In the genomic region with DNA sequence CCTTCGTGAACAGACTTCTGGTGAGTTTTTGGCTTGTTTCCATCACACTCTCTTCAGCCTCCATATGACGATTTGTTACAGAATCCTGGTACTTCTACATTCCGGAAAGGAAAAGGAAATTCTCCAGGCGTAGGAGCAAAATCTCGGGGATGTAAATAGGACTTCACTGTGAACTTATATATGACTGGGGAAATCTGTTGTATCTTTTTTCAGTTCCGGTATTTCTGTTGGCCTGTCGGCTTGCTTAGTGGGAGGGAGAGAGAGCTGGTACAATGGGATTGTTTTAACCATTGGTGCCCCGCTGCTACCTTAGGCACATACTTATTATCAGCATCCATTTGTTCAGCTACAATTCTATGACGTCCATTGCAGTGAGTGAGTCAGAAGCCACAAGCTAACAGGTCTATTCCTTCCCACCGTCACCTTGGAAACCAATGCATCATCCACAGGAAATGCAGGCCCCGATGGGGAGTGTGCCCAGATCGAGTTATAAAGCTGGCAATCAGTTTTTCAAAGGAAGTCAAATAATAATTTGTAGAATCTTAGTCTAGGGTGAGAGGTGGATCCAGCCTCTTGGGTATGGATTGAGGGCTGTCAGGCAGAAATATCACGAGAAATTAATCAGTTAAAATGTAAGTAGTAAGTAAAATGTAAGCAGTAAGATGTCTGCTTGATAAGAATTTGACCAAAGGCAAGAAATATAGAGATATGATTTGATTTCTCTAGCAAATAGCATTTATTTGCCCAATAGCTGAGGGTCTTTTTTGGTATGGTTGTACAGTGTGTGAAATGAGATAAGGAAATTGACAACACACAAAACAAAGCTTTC, we compare ENCODE assay signal across 8 cellular contexts.
DNase-seq lines count a peak whose midpoint lies in the region; ATAC-seq and TF ChIP-seq lines count a peak whose summit lies in the region.

No MANE protein-coding gene starts in this region.

- no peak overlapping the region for H2AK5ac ChIP-seq in neuronal stem cell (ENCODE audit: low read depth, low read length)

- H3K4me3 Mint-ChIP-seq in activated CD8-positive, alpha-beta T cell treated with anti-CD3 and anti-CD28 coated beads for 36 hours, result peak overlapping the region; percentile 56

- H3K18ac ChIP-seq in neuronal stem cell (ENCODE audit: low read length), result no peak overlapping the region

- H3K36me3 Mint-ChIP-seq in activated CD8-positive, alpha-beta T cell treated with anti-CD3 and anti-CD28 coated beads for 36 hours (ENCODE audit: low read depth), result peaks cover 4% of the 10 kb centered on the region

- H2BK12ac ChIP-seq in neuronal stem cell (ENCODE audit: low read length), result no peak overlapping the region

- no peak overlapping the region for H3K23ac ChIP-seq in neuronal stem cell (ENCODE audit: low read depth, low read length, poor library complexity)

- H3K27me3 Mint-ChIP-seq in activated CD8-positive, alpha-beta T cell treated with anti-CD3 and anti-CD28 coated beads for 36 hours, result no peaks in the 10 kb centered on the region

- H2BK5ac ChIP-seq in neuronal stem cell (ENCODE audit: low read length), result no peak overlapping the region

- peak; percentile 82 for ATAC-seq in activated CD8-positive, alpha-beta T cell treated with anti-CD3 and anti-CD28 coated beads for 36 hours
- no peak for ATAC-seq in GM21447 (IDR thresholded peaks at IDR 0.05; ENCODE audit: unreplicated experiment)

- no peak overlapping the region for H3K4me3 ChIP-seq in AG04449 (ENCODE audit: low read depth, low read length)
- H3K4me3 ChIP-seq in neuronal stem cell (ENCODE audit: low read length in 2 of 2), result peak overlapping the region in 1 of 2 donors; percentile 25
- H3K4me3 ChIP-seq in WERI-Rb-1 (ENCODE audit: low read depth, low read length), result no peak overlapping the region

- H2AFZ ChIP-seq in neuronal stem cell (ENCODE audit: low read length), result peak overlapping the region; percentile 84

- H3K4ac ChIP-seq in neuronal stem cell (ENCODE audit: low read length), result no peak overlapping the region

- intact Hi-C loops in activated CD8-positive, alpha-beta T cell treated with anti-CD3 and anti-CD28 coated beads for 36 hours (cut with micrococcal nuclease), result loop anchor here (2.0 to 5.0 kb wide), 2 partner anchors 47 to 92 kb away; a partner anchor contains a TSS

- no peak overlapping the region for H2BK120ac ChIP-seq in neuronal stem cell (ENCODE audit: low read depth, low read length)

- POLR2A ChIA-PET in AG04449 (lab: Yijun Ruan, JAX), result no interaction called here
- POLR2A ChIA-PET in activated CD8-positive, alpha-beta T cell treated with anti-CD3 and anti-CD28 coated beads for 36 hours (lab: Charles Lee), result interaction anchor here (0.6 to 8.0 kb wide), 3 partner anchors 47 to 127 kb away, joined by 3 to 49 read pairs (median 11); no protein-coding TSS in a partner anchor

- H3K27ac ChIP-seq in neuronal stem cell (replicated peaks; ENCODE audit: low read length) (no peak overlapping the region), temporal lobe (ENCODE audit: low read depth, low read length) (peak overlapping the region; percentile 51), WERI-Rb-1 (no peak overlapping the region)

- H3K9me3 ChIP-seq in neuronal stem cell (replicated peaks in 1 of 2; ENCODE audit: control insufficient read depth in 2 of 2, insufficient read depth in 1 of 2, low read depth in 1 of 2, low read length in 2 of 2) (no peaks in the 10 kb centered on the region), WERI-Rb-1 (ENCODE audit: severe bottlenecking) (no peaks in the 10 kb centered on the region)

- no peaks in the 10 kb centered on the region for H3K27me3 ChIP-seq in neuronal stem cell (ENCODE audit: control insufficient read depth in 3 of 3, insufficient read depth in 3 of 3, low read depth in 1 of 3, low read length in 3 of 3)
- H3K27me3 ChIP-seq in WERI-Rb-1 (ENCODE audit: insufficient read depth, low read depth, severe bottlenecking), result no peaks in the 10 kb centered on the region

- H3K4me2 ChIP-seq in neuronal stem cell (ENCODE audit: insufficient read depth, low read length, poor library complexity, severe bottlenecking), result no peak overlapping the region

- H4K91ac ChIP-seq in neuronal stem cell (ENCODE audit: low read depth, low read length, poor library complexity), result no peak overlapping the region

- peak overlapping the region; percentile 99 for H3K27ac Mint-ChIP-seq in activated CD8-positive, alpha-beta T cell treated with anti-CD3 and anti-CD28 coated beads for 36 hours

- no CpG with 5 or more reads among the region's 13 CpGs for WGBS in neuronal stem cell (ENCODE audit: extremely low coverage in 2 of 2, insufficient read length in 2 of 2, insufficient replicate concordance in 1 of 2), 2 donors

- no peak for TF ChIP-seq CTCF in AG04449 (IDR thresholded peaks at IDR 0.05; ENCODE audit: insufficient read depth, low read length, missing control alignments)
- TF ChIP-seq CTCF in activated CD8-positive, alpha-beta T cell treated with anti-CD3 and anti-CD28 coated beads for 36 hours (IDR thresholded peaks at IDR 0.05), result no peak
- no peak for TF ChIP-seq CTCF in WERI-Rb-1 (IDR thresholded peaks at IDR 0.05; ENCODE audit: low read depth, low read length)

- no peak overlapping the region for H4K8ac ChIP-seq in neuronal stem cell (ENCODE audit: low read depth, low read length)

- H3K9ac ChIP-seq in neuronal stem cell (ENCODE audit: low read depth, low read length, poor library complexity), result no peak overlapping the region

- peak; percentile 92 for DNase-seq in AG04449 (ENCODE audit: low read depth, low spot score)
- DNase-seq in M059J (ENCODE audit: low read depth), result peak; percentile 100
- DNase-seq in activated CD8-positive, alpha-beta T cell treated with anti-CD3 and anti-CD28 coated beads for 36 hours, result peak; percentile 91
- peak; percentile 71 for DNase-seq in effector CD4-positive, alpha-beta T cell
- DNase-seq in neuronal stem cell (ENCODE audit: low spot score), result no peak
- DNase-seq in WERI-Rb-1, result no peak

- CTCF ChIA-PET in AG04449 (lab: Yijun Ruan, JAX), result interaction anchor here (0.8 kb wide), 1 partner anchor 12 kb away, joined by 3 read pairs; no protein-coding TSS in a partner anchor
- CTCF ChIA-PET in activated CD8-positive, alpha-beta T cell treated with anti-CD3 and anti-CD28 coated beads for 36 hours (lab: Charles Lee), result interaction anchor here (1.4 to 1.7 kb wide), 2 partner anchors 47 to 125 kb away, joined by 3 to 5 read pairs; no protein-coding TSS in a partner anchor

- peaks cover 4% of the 10 kb centered on the region for H3K9me3 Mint-ChIP-seq in activated CD8-positive, alpha-beta T cell treated with anti-CD3 and anti-CD28 coated beads for 36 hours

- H3K4me1 ChIP-seq in neuronal stem cell (ENCODE audit: control insufficient read depth in 2 of 2, insufficient read depth in 1 of 2, low read depth in 1 of 2, low read length in 2 of 2), result peaks cover 5 to 8% of the 10 kb centered on the region in 2 donors

- H2BK15ac ChIP-seq in neuronal stem cell (ENCODE audit: low read length), result no peak overlapping the region

- no peak overlapping the region for H3K14ac ChIP-seq in neuronal stem cell (ENCODE audit: low read length)

- H3K79me1 ChIP-seq in neuronal stem cell (ENCODE audit: low read depth, low read length), result no peaks in the 10 kb centered on the region

- peaks cover 64% of the 10 kb centered on the region for H3K4me1 Mint-ChIP-seq in activated CD8-positive, alpha-beta T cell treated with anti-CD3 and anti-CD28 coated beads for 36 hours (ENCODE audit: low read depth)

- no peaks in the 10 kb centered on the region for H3K36me3 ChIP-seq in neuronal stem cell (replicated peaks in 1 of 2; ENCODE audit: control insufficient read depth in 2 of 2, insufficient read depth in 2 of 2, low read length in 2 of 2)
- no peaks in the 10 kb centered on the region for H3K36me3 ChIP-seq in WERI-Rb-1

Comparison
In these comparisons a context has a peak if more than half of its experiments do, and no peak if none do; other contexts are left out.
1. DNase-seq: peak in AG04449 (single experiment), M059J (single experiment), activated CD8-positive, alpha-beta T cell treated with anti-CD3 and anti-CD28 coated beads for 36 hours (single experiment) and effector CD4-positive, alpha-beta T cell (single experiment); none in neuronal stem cell (single experiment) and WERI-Rb-1 (single experiment).